1 cellular context compared by ENCODE assay signal in the genomic region with DNA sequence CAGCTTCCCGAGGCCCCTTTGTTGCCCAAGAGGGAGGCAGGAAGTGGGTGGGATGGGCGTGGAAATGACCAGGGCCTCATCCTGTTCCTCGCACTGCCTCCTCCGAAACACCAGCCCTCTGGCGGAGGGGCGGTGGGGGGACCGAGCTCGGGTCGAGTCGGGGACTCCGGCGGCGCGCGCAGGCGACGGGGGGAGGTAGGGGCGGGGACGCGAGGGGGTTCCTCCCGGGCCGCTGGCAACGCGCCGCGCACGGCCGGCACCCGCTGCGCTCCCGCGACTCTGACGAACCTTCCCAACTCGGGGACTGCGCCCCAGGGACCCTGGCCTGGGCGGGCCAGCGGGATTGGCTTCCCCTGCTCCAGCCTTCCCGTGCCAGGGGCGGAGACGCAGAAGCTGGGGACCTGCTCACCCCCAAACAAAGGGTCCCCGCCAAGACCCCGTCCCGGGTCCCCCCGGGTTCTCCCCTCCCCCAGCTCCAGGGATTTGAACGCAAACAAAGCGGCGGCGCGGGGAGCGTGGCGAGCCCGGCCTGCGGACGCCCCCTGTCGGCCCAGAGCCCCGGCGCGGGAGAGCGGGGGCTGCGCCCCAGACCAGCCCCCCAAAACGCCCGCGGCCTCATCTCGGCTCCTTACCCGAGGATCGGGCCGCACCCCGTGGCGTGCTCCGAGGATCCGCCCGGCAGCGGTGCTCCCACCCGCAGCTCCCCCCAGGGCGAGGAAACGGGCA.
TF ChIP-seq lines count a peak whose summit lies in the region.

No MANE protein-coding gene starts in this region.

TF ChIP-seq in K562, 482 proteins besides CTCF, POLR2A, EP300 and RAD21 (continued from another document and continues in another):
- TF ChIP-seq ATF7 (IDR thresholded peaks at IDR 0.05) (peak; percentile 13; the same call in 1 of the 2 replicates), ZC3H8 (IDR thresholded peaks at IDR 0.05) (no peak), NFATC3 (IDR thresholded peaks at IDR 0.05) (no peak), FIP1L1 (IDR thresholded peaks at IDR 0.05; ENCODE audit: low read depth, low read length, poor library complexity, severe bottlenecking) (no peak), POU5F1 (IDR thresholded peaks at IDR 0.05; ENCODE audit: borderline replicate concordance, low read depth, low read length, partially characterized antibody) (no peak), ZNF253 (CRISPR knock-in tag; conservative IDR thresholded peaks at IDR 0.05) (no peak), NRF1 (conservative IDR thresholded peaks at IDR 0.05 in 1 of 2, IDR thresholded peaks at IDR 0.05 in 1 of 2) (peak; percentile 63 to 66), CAMTA2 (CRISPR knock-in tag; conservative IDR thresholded peaks at IDR 0.05) (peak; percentile 64; the same call in 1 of the 2 replicates), RBFOX2 (IDR thresholded peaks at IDR 0.05; ENCODE audit: low read depth, low read length) (peak; percentile 54), EP400 (IDR thresholded peaks at IDR 0.05) (peak; percentile 72; the same call in 1 of the 2 replicates), POLR2G (IDR thresholded peaks at IDR 0.05; ENCODE audit: low read depth, low read length) (peak; percentile 74), BRD4 (IDR thresholded peaks at IDR 0.05) (peak; percentile 91), RBM15 (IDR thresholded peaks at IDR 0.05; ENCODE audit: insufficient read depth, low read length) (no peak), ETV1 (tag; conservative IDR thresholded peaks at IDR 0.05; ENCODE audit: low read depth) (peak; percentile 64; the same call in 1 of the 2 replicates), TGIF2 (CRISPR knock-in tag; IDR thresholded peaks at IDR 0.05) (peak; percentile 70; the same call in 1 of the 2 replicates), MIER1 (IDR thresholded peaks at IDR 0.05; ENCODE audit: low read depth) (no peak), MYNN (IDR thresholded peaks at IDR 0.05) (peak; percentile 30; the same call in 1 of the 2 replicates), MYNN (CRISPR knock-in tag; IDR thresholded peaks at IDR 0.05) (no peak)
- TF ChIP-seq, protein P1, sequence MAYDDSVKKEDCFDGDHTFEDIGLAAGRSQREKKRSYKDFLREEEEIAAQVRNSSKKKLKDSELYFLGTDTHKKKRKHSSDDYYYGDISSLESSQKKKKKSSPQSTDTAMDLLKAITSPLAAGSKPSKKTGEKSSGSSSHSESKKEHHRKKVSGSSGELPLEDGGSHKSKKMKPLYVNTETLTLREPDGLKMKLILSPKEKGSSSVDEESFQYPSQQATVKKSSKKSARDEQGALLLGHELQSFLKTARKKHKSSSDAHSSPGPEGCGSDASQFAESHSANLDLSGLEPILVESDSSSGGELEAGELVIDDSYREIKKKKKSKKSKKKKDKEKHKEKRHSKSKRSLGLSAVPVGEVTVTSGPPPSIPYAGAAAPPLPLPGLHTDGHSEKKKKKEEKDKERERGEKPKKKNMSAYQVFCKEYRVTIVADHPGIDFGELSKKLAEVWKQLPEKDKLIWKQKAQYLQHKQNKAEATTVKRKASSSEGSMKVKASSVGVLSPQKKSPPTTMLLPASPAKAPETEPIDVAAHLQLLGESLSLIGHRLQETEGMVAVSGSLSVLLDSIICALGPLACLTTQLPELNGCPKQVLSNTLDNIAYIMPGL (CRISPR knock-in tag; IDR thresholded peaks at IDR 0.05) = peak; percentile 90; the same call in 1 of the 2 replicates
- TF ChIP-seq, protein P2, sequence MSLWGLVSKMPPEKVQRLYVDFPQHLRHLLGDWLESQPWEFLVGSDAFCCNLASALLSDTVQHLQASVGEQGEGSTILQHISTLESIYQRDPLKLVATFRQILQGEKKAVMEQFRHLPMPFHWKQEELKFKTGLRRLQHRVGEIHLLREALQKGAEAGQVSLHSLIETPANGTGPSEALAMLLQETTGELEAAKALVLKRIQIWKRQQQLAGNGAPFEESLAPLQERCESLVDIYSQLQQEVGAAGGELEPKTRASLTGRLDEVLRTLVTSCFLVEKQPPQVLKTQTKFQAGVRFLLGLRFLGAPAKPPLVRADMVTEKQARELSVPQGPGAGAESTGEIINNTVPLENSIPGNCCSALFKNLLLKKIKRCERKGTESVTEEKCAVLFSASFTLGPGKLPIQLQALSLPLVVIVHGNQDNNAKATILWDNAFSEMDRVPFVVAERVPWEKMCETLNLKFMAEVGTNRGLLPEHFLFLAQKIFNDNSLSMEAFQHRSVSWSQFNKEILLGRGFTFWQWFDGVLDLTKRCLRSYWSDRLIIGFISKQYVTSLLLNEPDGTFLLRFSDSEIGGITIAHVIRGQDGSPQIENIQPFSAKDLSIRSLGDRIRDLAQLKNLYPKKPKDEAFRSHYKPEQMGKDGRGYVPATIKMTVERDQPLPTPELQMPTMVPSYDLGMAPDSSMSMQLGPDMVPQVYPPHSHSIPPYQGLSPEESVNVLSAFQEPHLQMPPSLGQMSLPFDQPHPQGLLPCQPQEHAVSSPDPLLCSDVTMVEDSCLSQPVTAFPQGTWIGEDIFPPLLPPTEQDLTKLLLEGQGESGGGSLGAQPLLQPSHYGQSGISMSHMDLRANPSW (CRISPR knock-in tag; IDR thresholded peaks at IDR 0.05) = no peak
- TF ChIP-seq, protein P3, sequence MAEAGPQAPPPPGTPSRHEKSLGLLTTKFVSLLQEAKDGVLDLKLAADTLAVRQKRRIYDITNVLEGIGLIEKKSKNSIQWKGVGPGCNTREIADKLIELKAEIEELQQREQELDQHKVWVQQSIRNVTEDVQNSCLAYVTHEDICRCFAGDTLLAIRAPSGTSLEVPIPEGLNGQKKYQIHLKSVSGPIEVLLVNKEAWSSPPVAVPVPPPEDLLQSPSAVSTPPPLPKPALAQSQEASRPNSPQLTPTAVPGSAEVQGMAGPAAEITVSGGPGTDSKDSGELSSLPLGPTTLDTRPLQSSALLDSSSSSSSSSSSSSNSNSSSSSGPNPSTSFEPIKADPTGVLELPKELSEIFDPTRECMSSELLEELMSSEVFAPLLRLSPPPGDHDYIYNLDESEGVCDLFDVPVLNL (CRISPR knock-in tag; IDR thresholded peaks at IDR 0.05; ENCODE audit: low read depth) = no peak
- TF ChIP-seq, protein P4, sequence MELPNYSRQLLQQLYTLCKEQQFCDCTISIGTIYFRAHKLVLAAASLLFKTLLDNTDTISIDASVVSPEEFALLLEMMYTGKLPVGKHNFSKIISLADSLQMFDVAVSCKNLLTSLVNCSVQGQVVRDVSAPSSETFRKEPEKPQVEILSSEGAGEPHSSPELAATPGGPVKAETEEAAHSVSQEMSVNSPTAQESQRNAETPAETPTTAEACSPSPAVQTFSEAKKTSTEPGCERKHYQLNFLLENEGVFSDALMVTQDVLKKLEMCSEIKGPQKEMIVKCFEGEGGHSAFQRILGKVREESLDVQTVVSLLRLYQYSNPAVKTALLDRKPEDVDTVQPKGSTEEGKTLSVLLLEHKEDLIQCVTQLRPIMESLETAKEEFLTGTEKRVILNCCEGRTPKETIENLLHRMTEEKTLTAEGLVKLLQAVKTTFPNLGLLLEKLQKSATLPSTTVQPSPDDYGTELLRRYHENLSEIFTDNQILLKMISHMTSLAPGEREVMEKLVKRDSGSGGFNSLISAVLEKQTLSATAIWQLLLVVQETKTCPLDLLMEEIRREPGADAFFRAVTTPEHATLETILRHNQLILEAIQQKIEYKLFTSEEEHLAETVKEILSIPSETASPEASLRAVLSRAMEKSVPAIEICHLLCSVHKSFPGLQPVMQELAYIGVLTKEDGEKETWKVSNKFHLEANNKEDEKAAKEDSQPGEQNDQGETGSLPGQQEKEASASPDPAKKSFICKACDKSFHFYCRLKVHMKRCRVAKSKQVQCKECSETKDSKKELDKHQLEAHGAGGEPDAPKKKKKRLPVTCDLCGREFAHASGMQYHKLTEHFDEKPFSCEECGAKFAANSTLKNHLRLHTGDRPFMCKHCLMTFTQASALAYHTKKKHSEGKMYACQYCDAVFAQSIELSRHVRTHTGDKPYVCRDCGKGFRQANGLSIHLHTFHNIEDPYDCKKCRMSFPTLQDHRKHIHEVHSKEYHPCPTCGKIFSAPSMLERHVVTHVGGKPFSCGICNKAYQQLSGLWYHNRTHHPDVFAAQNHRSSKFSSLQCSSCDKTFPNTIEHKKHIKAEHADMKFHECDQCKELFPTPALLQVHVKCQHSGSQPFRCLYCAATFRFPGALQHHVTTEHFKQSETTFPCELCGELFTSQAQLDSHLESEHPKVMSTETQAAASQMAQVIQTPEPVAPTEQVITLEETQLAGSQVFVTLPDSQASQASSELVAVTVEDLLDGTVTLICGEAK (IDR thresholded peaks at IDR 0.05) = peak; percentile 74
- TF ChIP-seq, protein P4 (CRISPR knock-in tag; IDR thresholded peaks at IDR 0.05) = no peak
- TF ChIP-seq, protein P5, sequence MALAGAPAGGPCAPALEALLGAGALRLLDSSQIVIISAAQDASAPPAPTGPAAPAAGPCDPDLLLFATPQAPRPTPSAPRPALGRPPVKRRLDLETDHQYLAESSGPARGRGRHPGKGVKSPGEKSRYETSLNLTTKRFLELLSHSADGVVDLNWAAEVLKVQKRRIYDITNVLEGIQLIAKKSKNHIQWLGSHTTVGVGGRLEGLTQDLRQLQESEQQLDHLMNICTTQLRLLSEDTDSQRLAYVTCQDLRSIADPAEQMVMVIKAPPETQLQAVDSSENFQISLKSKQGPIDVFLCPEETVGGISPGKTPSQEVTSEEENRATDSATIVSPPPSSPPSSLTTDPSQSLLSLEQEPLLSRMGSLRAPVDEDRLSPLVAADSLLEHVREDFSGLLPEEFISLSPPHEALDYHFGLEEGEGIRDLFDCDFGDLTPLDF (CRISPR knock-in tag; IDR thresholded peaks at IDR 0.05) = 0 out of 2 replicates have a peak, but pooled peaks have one; percentile 54
- TF ChIP-seq, protein P6, sequence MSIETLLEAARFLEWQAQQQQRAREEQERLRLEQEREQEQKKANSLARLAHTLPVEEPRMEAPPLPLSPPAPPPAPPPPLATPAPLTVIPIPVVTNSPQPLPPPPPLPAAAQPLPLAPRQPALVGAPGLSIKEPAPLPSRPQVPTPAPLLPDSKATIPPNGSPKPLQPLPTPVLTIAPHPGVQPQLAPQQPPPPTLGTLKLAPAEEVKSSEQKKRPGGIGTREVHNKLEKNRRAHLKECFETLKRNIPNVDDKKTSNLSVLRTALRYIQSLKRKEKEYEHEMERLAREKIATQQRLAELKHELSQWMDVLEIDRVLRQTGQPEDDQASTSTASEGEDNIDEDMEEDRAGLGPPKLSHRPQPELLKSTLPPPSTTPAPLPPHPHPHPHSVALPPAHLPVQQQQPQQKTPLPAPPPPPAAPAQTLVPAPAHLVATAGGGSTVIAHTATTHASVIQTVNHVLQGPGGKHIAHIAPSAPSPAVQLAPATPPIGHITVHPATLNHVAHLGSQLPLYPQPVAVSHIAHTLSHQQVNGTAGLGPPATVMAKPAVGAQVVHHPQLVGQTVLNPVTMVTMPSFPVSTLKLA (conservative IDR thresholded peaks at IDR 0.05) = peak; percentile 78 to 91
- TF ChIP-seq, protein P7, sequence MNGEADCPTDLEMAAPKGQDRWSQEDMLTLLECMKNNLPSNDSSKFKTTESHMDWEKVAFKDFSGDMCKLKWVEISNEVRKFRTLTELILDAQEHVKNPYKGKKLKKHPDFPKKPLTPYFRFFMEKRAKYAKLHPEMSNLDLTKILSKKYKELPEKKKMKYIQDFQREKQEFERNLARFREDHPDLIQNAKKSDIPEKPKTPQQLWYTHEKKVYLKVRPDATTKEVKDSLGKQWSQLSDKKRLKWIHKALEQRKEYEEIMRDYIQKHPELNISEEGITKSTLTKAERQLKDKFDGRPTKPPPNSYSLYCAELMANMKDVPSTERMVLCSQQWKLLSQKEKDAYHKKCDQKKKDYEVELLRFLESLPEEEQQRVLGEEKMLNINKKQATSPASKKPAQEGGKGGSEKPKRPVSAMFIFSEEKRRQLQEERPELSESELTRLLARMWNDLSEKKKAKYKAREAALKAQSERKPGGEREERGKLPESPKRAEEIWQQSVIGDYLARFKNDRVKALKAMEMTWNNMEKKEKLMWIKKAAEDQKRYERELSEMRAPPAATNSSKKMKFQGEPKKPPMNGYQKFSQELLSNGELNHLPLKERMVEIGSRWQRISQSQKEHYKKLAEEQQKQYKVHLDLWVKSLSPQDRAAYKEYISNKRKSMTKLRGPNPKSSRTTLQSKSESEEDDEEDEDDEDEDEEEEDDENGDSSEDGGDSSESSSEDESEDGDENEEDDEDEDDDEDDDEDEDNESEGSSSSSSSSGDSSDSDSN (IDR thresholded peaks at IDR 0.05; ENCODE audit: borderline replicate concordance in 1 of 2, low read depth in 2 of 2, low read length in 2 of 2) = 0 out of 4 replicates have a peak, but pooled peaks of 1 of the 2 experiments have one; percentile 45
- TF ChIP-seq, protein P8, sequence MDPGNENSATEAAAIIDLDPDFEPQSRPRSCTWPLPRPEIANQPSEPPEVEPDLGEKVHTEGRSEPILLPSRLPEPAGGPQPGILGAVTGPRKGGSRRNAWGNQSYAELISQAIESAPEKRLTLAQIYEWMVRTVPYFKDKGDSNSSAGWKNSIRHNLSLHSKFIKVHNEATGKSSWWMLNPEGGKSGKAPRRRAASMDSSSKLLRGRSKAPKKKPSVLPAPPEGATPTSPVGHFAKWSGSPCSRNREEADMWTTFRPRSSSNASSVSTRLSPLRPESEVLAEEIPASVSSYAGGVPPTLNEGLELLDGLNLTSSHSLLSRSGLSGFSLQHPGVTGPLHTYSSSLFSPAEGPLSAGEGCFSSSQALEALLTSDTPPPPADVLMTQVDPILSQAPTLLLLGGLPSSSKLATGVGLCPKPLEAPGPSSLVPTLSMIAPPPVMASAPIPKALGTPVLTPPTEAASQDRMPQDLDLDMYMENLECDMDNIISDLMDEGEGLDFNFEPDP (CRISPR knock-in tag; IDR thresholded peaks at IDR 0.05) = no peak
